Comparison of ENCODE assay signal across 11 cellular contexts in genomic region chr1:151542710-151543129, GRCh38. TPM values are rescaled to one million over a fixed set of nuclear protein-coding genes. Genes with fewer than 3 reads are reported as not detected.
DNase-seq lines count a peak whose midpoint lies in the region; ATAC-seq and TF ChIP-seq lines count a peak whose summit lies in the region.
"Had no signal": no experiment of that assay in that cellular context is flagged by ENCODE, and none has a peak within 500 bp of the region (broad histone marks: within the 10 kb centered on the region; RNA-seq: fewer than 3 reads in every experiment).

No MANE protein-coding gene starts in this region.

- DNase-seq in ACHN (peak; percentile 83), dorsolateral prefrontal cortex (no peak), GM20000 (ENCODE audit: low spot score) (no peak)
- DNase-seq: stimulated activated CD4-positive, alpha-beta T cell treated with anti-CD3 and anti-CD28 coated beads, Interleukin-12 subunit alpha, Interleukin-12 subunit beta, amount 100 ng/mL, for 4 hours; WERI-Rb-1 had no signal

- WGBS in mesodermal cell (ENCODE audit: insufficient coverage in 2 of 2), 2 experiments: 83 to 100% methylated on average over 2 to 3 of the region's 3 CpGs

- H3K27ac ChIP-seq in mesodermal cell (ENCODE audit: low read depth, low read length, severe bottlenecking): peak overlapping the region; percentile 51
- H3K27ac ChIP-seq in dorsolateral prefrontal cortex: no peak overlapping the region
- H3K27ac ChIP-seq: C4-2B, WERI-Rb-1 had no signal

- H3K9me3 Mint-ChIP-seq in brain: peaks cover 0 to 2% (median 0%) of the 10 kb centered on the region in 5 experiments

- ATAC-seq in GM18909 (IDR thresholded peaks at IDR 0.05; ENCODE audit: poor library complexity, unreplicated experiment) (no peak), GM18868 (IDR thresholded peaks at IDR 0.05; ENCODE audit: unreplicated experiment) (no peak)

- peaks cover 29% of the 10 kb centered on the region for H3K4me1 ChIP-seq in mesodermal cell (ENCODE audit: control insufficient read depth, insufficient read depth, low read length, poor library complexity, severe bottlenecking)

- in situ Hi-C loops in ACHN (cut with HindIII; ENCODE audit: low pct_ligation_motif_present, low pct_unique_long_range_greater_than_20kb, low sequenced_read_pairs): no loop called here

- H3K4me3 Mint-ChIP-seq in brain: peak overlapping the region; percentile 36 to 98 (median 97)

- H3K9me3 ChIP-seq in mesodermal cell (ENCODE audit: control insufficient read depth, low read length): no peaks in the 10 kb centered on the region

- TF ChIP-seq CTCF in brain (conservative IDR thresholded peaks at IDR 0.05): no peak
- no peak for TF ChIP-seq CTCF in dorsolateral prefrontal cortex (IDR thresholded peaks at IDR 0.05 in 54 of 56, conservative IDR thresholded peaks at IDR 0.05 in 2 of 56; ENCODE audit: low read depth in 1 of 56, partially characterized antibody in 56 of 56)
- no peak for TF ChIP-seq CTCF in GM20000 (IDR thresholded peaks at IDR 0.05; ENCODE audit: extremely low read depth, missing control alignments)

- peaks cover 14% of the 10 kb centered on the region for H3K27me3 Mint-ChIP-seq in brain

- peaks cover 54% of the 10 kb centered on the region for H3K4me1 Mint-ChIP-seq in brain

- peaks cover 31% of the 10 kb centered on the region for H3K36me3 Mint-ChIP-seq in brain

- no peaks in the 10 kb centered on the region for H3K27me3 ChIP-seq in dorsolateral prefrontal cortex

- intact Hi-C loops in dorsolateral prefrontal cortex (cut with DNase I): no loop called here

- TF ChIP-seq RAD21 in Ishikawa (IDR thresholded peaks at IDR 0.05; ENCODE audit: low read depth): no peak

- TF ChIP-seq EP300 in Ishikawa (IDR thresholded peaks at IDR 0.05; ENCODE audit: borderline replicate concordance): peak; percentile 58; the same call in 1 of the 2 replicates

- H3K36me3 ChIP-seq in mesodermal cell (ENCODE audit: control insufficient read depth, insufficient read depth, low read length): peaks cover 2% of the 10 kb centered on the region

- no peak overlapping the region for H3K4me3 ChIP-seq in mesodermal cell (ENCODE audit: extremely low read depth, insufficient read depth, low read length, poor library complexity, severe bottlenecking)
- peak overlapping the region in 1 of 59 donors; percentile 10 for H3K4me3 ChIP-seq in dorsolateral prefrontal cortex

- H3K27ac Mint-ChIP-seq in brain: peak overlapping the region in 2 of 5 experiments; percentile 46 to 92

TF ChIP-seq in Ishikawa, 13 proteins besides CTCF, POLR2A, EP300 and RAD21:
- no peak for TF ChIP-seq YY1 (IDR thresholded peaks at IDR 0.05; ENCODE audit: low read depth)
- TF ChIP-seq TAF1 (IDR thresholded peaks at IDR 0.05; ENCODE audit: low read depth): no peak
- no peak for TF ChIP-seq ZBTB7A (IDR thresholded peaks at IDR 0.05; ENCODE audit: low read depth)
- TF ChIP-seq FOXM1 (IDR thresholded peaks at IDR 0.05; ENCODE audit: borderline replicate concordance, low read depth): no peak
- TF ChIP-seq, protein P1, sequence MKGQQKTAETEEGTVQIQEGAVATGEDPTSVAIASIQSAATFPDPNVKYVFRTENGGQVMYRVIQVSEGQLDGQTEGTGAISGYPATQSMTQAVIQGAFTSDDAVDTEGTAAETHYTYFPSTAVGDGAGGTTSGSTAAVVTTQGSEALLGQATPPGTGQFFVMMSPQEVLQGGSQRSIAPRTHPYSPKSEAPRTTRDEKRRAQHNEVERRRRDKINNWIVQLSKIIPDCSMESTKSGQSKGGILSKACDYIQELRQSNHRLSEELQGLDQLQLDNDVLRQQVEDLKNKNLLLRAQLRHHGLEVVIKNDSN (IDR thresholded peaks at IDR 0.05): no peak
- TF ChIP-seq CREB1 (IDR thresholded peaks at IDR 0.05; ENCODE audit: low read depth): no peak
- TF ChIP-seq, protein P2, sequence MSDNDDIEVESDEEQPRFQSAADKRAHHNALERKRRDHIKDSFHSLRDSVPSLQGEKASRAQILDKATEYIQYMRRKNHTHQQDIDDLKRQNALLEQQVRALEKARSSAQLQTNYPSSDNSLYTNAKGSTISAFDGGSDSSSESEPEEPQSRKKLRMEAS (IDR thresholded peaks at IDR 0.05): no peak
- TF ChIP-seq TCF12 (IDR thresholded peaks at IDR 0.05; ENCODE audit: low read depth): peak; percentile 68
- TF ChIP-seq, protein P3, sequence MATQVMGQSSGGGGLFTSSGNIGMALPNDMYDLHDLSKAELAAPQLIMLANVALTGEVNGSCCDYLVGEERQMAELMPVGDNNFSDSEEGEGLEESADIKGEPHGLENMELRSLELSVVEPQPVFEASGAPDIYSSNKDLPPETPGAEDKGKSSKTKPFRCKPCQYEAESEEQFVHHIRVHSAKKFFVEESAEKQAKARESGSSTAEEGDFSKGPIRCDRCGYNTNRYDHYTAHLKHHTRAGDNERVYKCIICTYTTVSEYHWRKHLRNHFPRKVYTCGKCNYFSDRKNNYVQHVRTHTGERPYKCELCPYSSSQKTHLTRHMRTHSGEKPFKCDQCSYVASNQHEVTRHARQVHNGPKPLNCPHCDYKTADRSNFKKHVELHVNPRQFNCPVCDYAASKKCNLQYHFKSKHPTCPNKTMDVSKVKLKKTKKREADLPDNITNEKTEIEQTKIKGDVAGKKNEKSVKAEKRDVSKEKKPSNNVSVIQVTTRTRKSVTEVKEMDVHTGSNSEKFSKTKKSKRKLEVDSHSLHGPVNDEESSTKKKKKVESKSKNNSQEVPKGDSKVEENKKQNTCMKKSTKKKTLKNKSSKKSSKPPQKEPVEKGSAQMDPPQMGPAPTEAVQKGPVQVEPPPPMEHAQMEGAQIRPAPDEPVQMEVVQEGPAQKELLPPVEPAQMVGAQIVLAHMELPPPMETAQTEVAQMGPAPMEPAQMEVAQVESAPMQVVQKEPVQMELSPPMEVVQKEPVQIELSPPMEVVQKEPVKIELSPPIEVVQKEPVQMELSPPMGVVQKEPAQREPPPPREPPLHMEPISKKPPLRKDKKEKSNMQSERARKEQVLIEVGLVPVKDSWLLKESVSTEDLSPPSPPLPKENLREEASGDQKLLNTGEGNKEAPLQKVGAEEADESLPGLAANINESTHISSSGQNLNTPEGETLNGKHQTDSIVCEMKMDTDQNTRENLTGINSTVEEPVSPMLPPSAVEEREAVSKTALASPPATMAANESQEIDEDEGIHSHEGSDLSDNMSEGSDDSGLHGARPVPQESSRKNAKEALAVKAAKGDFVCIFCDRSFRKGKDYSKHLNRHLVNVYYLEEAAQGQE (IDR thresholded peaks at IDR 0.05; ENCODE audit: low read depth): no peak
- peak; percentile 77 for TF ChIP-seq NFIC (IDR thresholded peaks at IDR 0.05)
- peak; percentile 17; the same call in 1 of the 2 replicates for TF ChIP-seq CEBPB (IDR thresholded peaks at IDR 0.05)
- peak; percentile 52 for TF ChIP-seq TEAD4 (IDR thresholded peaks at IDR 0.05)
- TF ChIP-seq EGR1 (IDR thresholded peaks at IDR 0.05): no peak

RNA-seq across cellular contexts. Expression of gene TUFT1, which starts 2.6 kb away (rescaled TPM):
- polyA plus RNA-seq in brain (ENCODE audit: insufficient read depth, low read depth, low replicate concordance): 20.6 TPM
- polyA plus RNA-seq in mesodermal cell (2013, experiment 1 of 2): 8.8 TPM
- 7.9 TPM for polyA plus RNA-seq in mesodermal cell (2013, experiment 2 of 2)
- 10 to 100 TPM in 45 of 120 experiments, 1 to 10 TPM in 75; 5.0 to 13.9 (median 9.3) TPM for total RNA-seq in dorsolateral prefrontal cortex

RNA-seq across cellular contexts. Expression of gene CGN, which starts 31.5 kb away (rescaled TPM):
- 7.1 TPM for polyA plus RNA-seq in brain (ENCODE audit: insufficient read depth, low read depth, low replicate concordance)
- 3.7 TPM for polyA plus RNA-seq in mesodermal cell (2013, experiment 1 of 2)
- polyA plus RNA-seq in mesodermal cell (2013, experiment 2 of 2): 2.5 TPM
- 10 to 100 TPM in 32 of 120 experiments, 1 to 10 TPM in 88; 1.9 to 21.3 (median 7.9) TPM for total RNA-seq in dorsolateral prefrontal cortex
